ENCODE assay signal across 1 cellular context in genomic region chr3:74027121-74027520, GRCh38.
TF ChIP-seq lines count a peak whose summit lies in the region.

No MANE protein-coding gene starts in this region.

TF ChIP-seq in HepG2, 621 proteins besides CTCF, POLR2A, EP300 and RAD21:
- TF ChIP-seq ZNF576 (CRISPR knock-in tag; IDR thresholded peaks at IDR 0.05) (no peak), EEA1 (CRISPR knock-in tag; IDR thresholded peaks at IDR 0.05; ENCODE audit: borderline replicate concordance) (no peak), SOX13 (IDR thresholded peaks at IDR 0.05) (no peak), SOX13 (CRISPR knock-in tag; conservative IDR thresholded peaks at IDR 0.05 in 1 of 2, IDR thresholded peaks at IDR 0.05 in 1 of 2) (no peak), ZNF850 (CRISPR knock-in tag; conservative IDR thresholded peaks at IDR 0.05) (no peak), MLX (CRISPR knock-in tag; IDR thresholded peaks at IDR 0.05) (no peak), TFE3 (CRISPR knock-in tag; IDR thresholded peaks at IDR 0.05) (no peak)
